ENCODE assay signal across 23 cellular contexts in the genomic region with DNA sequence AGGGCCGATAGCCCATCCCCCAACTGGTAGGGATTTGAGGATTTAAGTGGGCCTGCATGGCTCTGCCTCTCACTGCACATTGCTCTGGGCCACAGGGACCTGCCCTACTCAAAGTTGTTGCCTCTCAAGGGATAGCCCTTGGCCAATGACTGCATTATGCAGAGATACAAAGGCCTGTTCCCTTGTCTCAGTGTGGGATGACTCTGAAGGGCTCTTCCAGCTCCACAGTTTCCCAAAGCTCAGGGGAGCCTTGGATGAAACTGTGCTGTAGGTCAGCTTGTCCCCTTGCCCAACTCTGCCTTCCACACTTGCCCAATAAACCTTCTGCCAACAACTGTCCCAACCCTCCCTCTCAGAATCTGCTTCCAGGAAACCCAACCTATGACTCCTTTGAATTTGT. TPM values are rescaled to one million over a fixed set of nuclear protein-coding genes. Genes with fewer than 3 reads are reported as not detected.
"Had no signal": no experiment of that assay in that cellular context is flagged by ENCODE, and none has a peak within 500 bp of the region (broad histone marks: within the 10 kb centered on the region; RNA-seq: fewer than 3 reads in every experiment).

No MANE protein-coding gene starts in this region.

- H3K27ac ChIP-seq: hepatocyte, left ventricle myocardium inferior, pancreas, prostate gland, sigmoid colon, spleen, tibial nerve, uterus had no signal

- FAIRE-seq: pancreas, small intestine had no signal

- H3K27me3 ChIP-seq: hepatocyte, pancreas, sigmoid colon, spleen, tibial nerve, uterus had no signal

- ATAC-seq: naive thymus-derived CD8-positive, alpha-beta T cell; stimulated activated effector memory CD8-positive, alpha-beta T cell treated with anti-CD3 and anti-CD28 coated beads, Interleukin-12 subunit alpha, Interleukin-12 subunit beta, amount 100 ng/mL, for 72 hours had no signal

- H3K79me2 ChIP-seq: hepatocyte had no signal

- H3K4me2 ChIP-seq: hepatocyte had no signal

- DNase-seq: islet precursor cell; left ventricle myocardium inferior; naive thymus-derived CD8-positive, alpha-beta T cell; pancreas; posterior cingulate gyrus; retina; right cardiac atrium; sigmoid colon; small intestine; spleen; stimulated activated CD4-positive, alpha-beta T cell treated with anti-CD3 and anti-CD28 coated beads, Interleukin-4, amount 100 ng/mL, for 24 hours; stimulated activated naive CD4-positive, alpha-beta T cell; uterus had no signal

- H2AFZ ChIP-seq: hepatocyte had no signal

- H3K36me3 ChIP-seq: left ventricle myocardium inferior, pancreas, prostate gland, sigmoid colon, spleen, tibial nerve, uterus had no signal

- H3K4me3 ChIP-seq: hepatocyte, left ventricle myocardium inferior, lung, pancreas, prostate gland, sigmoid colon, spleen, tibial nerve, uterus had no signal

- H3K4me1 ChIP-seq: left ventricle myocardium inferior, pancreas, prostate gland, sigmoid colon, spleen, tibial nerve, uterus had no signal

- H3K9me3 ChIP-seq: pancreas, prostate gland, sigmoid colon, tibial nerve, uterus had no signal

RNA-seq across cellular contexts. Expression of gene SLC9C2, which starts 42.6 kb away (rescaled TPM):
- total RNA-seq: kidney epithelial cell; left ventricle myocardium inferior; lower leg skin; mucosa of gallbladder; naive thymus-derived CD8-positive, alpha-beta T cell; osteoblast; sigmoid colon; ureter had no signal
- polyA plus RNA-seq: naive thymus-derived CD8-positive, alpha-beta T cell; sigmoid colon; small intestine had no signal
